8 cellular contexts compared by ENCODE assay signal in genomic region chr5:82277987-82278710, GRCh38. TPM values are rescaled to one million over a fixed set of nuclear protein-coding genes. Genes with fewer than 3 reads are reported as not detected.
A peak's percentile ranks its signal among the peaks of the same experiment; 100 is the strongest.
DNase-seq lines count a peak whose midpoint lies in the region; ATAC-seq and TF ChIP-seq lines count a peak whose summit lies in the region.

RPS23 (minus strand) TSS chr5:82278354; CDS start chr5:82278323, 31 bp downstream.

- TF ChIP-seq POLR2A in Raji (IDR thresholded peaks at IDR 0.05; ENCODE audit: insufficient read depth, low read depth, low read length) = peak; percentile 85

- TF ChIP-seq CTCF in LNCaP clone FGC (IDR thresholded peaks at IDR 0.05; ENCODE audit: control insufficient read depth, extremely low read depth, insufficient read depth) (no peak), fibroblast of the aortic adventitia (IDR thresholded peaks at IDR 0.05; ENCODE audit: insufficient read depth, low read length) (no peak), nephron progenitor cell (IDR thresholded peaks at IDR 0.05) (no peak)

- H3K4me3 ChIP-seq in LNCaP clone FGC (ENCODE audit: low read depth, low read length) (peak within 1 kb of the TSS; percentile 90), fibroblast of the aortic adventitia (ENCODE audit: low read depth, low read length) (peak within 1 kb of the TSS; percentile 93)

- peak within 1 kb of the TSS; percentile 97 for H3K4me3 Mint-ChIP-seq in nephron progenitor cell
- peak within 1 kb of the TSS; percentile 93 to 95 for H3K4me3 Mint-ChIP-seq in stimulated activated naive CD8-positive, alpha-beta T cell treated with anti-CD3 and anti-CD28 coated beads, Interleukin-15, amount 100 ng/mL, for 72 hours

- H3K4me1 Mint-ChIP-seq in nephron progenitor cell = peaks cover 52% of the 10 kb centered on the region
- peaks cover 43% of the 10 kb centered on the region for H3K4me1 Mint-ChIP-seq in stimulated activated naive CD8-positive, alpha-beta T cell treated with anti-CD3 and anti-CD28 coated beads, Interleukin-15, amount 100 ng/mL, for 72 hours

- H3K9me3 Mint-ChIP-seq in nephron progenitor cell = no peaks in the 10 kb centered on the region
- H3K9me3 Mint-ChIP-seq in stimulated activated naive CD8-positive, alpha-beta T cell treated with anti-CD3 and anti-CD28 coated beads, Interleukin-15, amount 100 ng/mL, for 72 hours = no peaks in the 10 kb centered on the region

- peaks cover 43% of the 10 kb centered on the region for H3K36me3 Mint-ChIP-seq in nephron progenitor cell (ENCODE audit: low read depth)

- ATAC-seq in stimulated activated naive CD8-positive, alpha-beta T cell treated with anti-CD3 and anti-CD28 coated beads, Interleukin-15, amount 100 ng/mL, for 72 hours = peak; percentile 96

- H3K27me3 Mint-ChIP-seq in nephron progenitor cell (ENCODE audit: low read depth, poor library complexity) = no peaks in the 10 kb centered on the region
- no peaks in the 10 kb centered on the region for H3K27me3 Mint-ChIP-seq in stimulated activated naive CD8-positive, alpha-beta T cell treated with anti-CD3 and anti-CD28 coated beads, Interleukin-15, amount 100 ng/mL, for 72 hours

- H3K27ac Mint-ChIP-seq in nephron progenitor cell = peak within 1 kb of the TSS; percentile 100
- H3K27ac Mint-ChIP-seq in stimulated activated naive CD8-positive, alpha-beta T cell treated with anti-CD3 and anti-CD28 coated beads, Interleukin-15, amount 100 ng/mL, for 72 hours = peak within 1 kb of the TSS; percentile 99 to 100

- DNase-seq in EH (ENCODE audit: low read depth) (peak; percentile 90), GOT3 (lab: John Stamatoyannopoulos, UW) (peak; percentile 88), LNCaP clone FGC (ENCODE audit: low read depth) (peak; percentile 82), fibroblast of the aortic adventitia (ENCODE audit: low read depth) (peak; percentile 94), nephron progenitor cell (peak; percentile 84)
- DNase-seq in activated T-helper 9 cell treated with anti-CD3 and anti-CD28 coated beads, Interleukin-2, amount 50 U/mL, for 16 hours (ENCODE audit: low read depth) = peak; percentile 79
- DNase-seq in stimulated activated naive CD8-positive, alpha-beta T cell treated with anti-CD3 and anti-CD28 coated beads, Interleukin-15, amount 100 ng/mL, for 72 hours = peak; percentile 86 to 90

RNA-seq across cellular contexts. Expression of gene RPS23, which starts in this region (rescaled TPM):
- 3,292 and 4,809 TPM in 2 replicates for total RNA-seq in fibroblast of the aortic adventitia (ENCODE audit: low replicate concordance)

Comparison
In these comparisons a context has a peak if more than half of its experiments do, and no peak if none do; other contexts are left out.
1. Peak in every context shown above with its lines: DNase-seq, ATAC-seq and H3K4me3 ChIP-seq.